In genomic region chr11:61815790-61816735, GRCh38 we compare ENCODE assay signal across 8 cellular contexts. TPM values are rescaled to one million over a fixed set of nuclear protein-coding genes. Genes with fewer than 3 reads are reported as not detected.
DNase-seq lines count a peak whose midpoint lies in the region; ATAC-seq and TF ChIP-seq lines count a peak whose summit lies in the region.

No MANE protein-coding gene starts in this region.

- ATAC-seq in GM21515 (IDR thresholded peaks at IDR 0.05; ENCODE audit: unreplicated experiment) (peak; percentile 26), SK-N-SH treated with all-trans-retinoic acid at 6 μM for 48 hours (peak; percentile 57), left ventricle myocardium superior (peak; percentile 53), HG03565 (IDR thresholded peaks at IDR 0.05; ENCODE audit: unreplicated experiment) (no peak)

- H3K27ac ChIP-seq in angular gyrus (ENCODE audit: low read depth, low read length) = peak overlapping the region; percentile 99

- peak overlapping the region; percentile 97 for H3K4me3 Mint-ChIP-seq in progenitor cell of endocrine pancreas (ENCODE audit: low read depth)

- H3K27me3 Mint-ChIP-seq in progenitor cell of endocrine pancreas = no peaks in the 10 kb centered on the region

- peaks cover 18% of the 10 kb centered on the region for H3K36me3 Mint-ChIP-seq in progenitor cell of endocrine pancreas (ENCODE audit: insufficient read depth)

- H3K27ac Mint-ChIP-seq in progenitor cell of endocrine pancreas = peak overlapping the region; percentile 98

- intact Hi-C loops in left ventricle myocardium superior (cut with micrococcal nuclease) = no loop called here

- peak; percentile 88 for DNase-seq in DMS79 (lab: John Stamatoyannopoulos, UW)
- peak; percentile 65 for DNase-seq in KG1 (lab: John Stamatoyannopoulos, UW)
- peak; percentile 79 for DNase-seq in left ventricle myocardium superior
- DNase-seq in progenitor cell of endocrine pancreas (ENCODE audit: low spot score, unreplicated experiment) = peak; percentile 62

- TF ChIP-seq CTCF in progenitor cell of endocrine pancreas (IDR thresholded peaks at IDR 0.05; ENCODE audit: unreplicated experiment) = no peak

- no peaks in the 10 kb centered on the region for H3K9me3 Mint-ChIP-seq in progenitor cell of endocrine pancreas (ENCODE audit: low read depth)

- H3K4me1 Mint-ChIP-seq in progenitor cell of endocrine pancreas (ENCODE audit: low read depth) = peaks cover 13% of the 10 kb centered on the region

TF ChIP-seq in SK-N-SH treated with all-trans-retinoic acid at 6 μM for 48 hours, 23 proteins besides CTCF, POLR2A, EP300 and RAD21:
- TF ChIP-seq BACH2 (CRISPR knock-in tag; IDR thresholded peaks at IDR 0.05; ENCODE audit: borderline replicate concordance) = no peak
- no peak for TF ChIP-seq RARB (CRISPR knock-in tag; IDR thresholded peaks at IDR 0.05)
- TF ChIP-seq CREB5 (CRISPR knock-in tag; IDR thresholded peaks at IDR 0.05; ENCODE audit: low read depth) = no peak
- TF ChIP-seq, protein P1, sequence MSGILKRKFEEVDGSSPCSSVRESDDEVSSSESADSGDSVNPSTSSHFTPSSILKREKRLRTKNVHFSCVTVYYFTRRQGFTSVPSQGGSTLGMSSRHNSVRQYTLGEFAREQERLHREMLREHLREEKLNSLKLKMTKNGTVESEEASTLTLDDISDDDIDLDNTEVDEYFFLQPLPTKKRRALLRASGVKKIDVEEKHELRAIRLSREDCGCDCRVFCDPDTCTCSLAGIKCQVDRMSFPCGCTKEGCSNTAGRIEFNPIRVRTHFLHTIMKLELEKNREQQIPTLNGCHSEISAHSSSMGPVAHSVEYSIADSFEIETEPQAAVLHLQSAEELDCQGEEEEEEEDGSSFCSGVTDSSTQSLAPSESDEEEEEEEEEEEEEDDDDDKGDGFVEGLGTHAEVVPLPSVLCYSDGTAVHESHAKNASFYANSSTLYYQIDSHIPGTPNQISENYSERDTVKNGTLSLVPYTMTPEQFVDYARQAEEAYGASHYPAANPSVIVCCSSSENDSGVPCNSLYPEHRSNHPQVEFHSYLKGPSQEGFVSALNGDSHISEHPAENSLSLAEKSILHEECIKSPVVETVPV (CRISPR knock-in tag; IDR thresholded peaks at IDR 0.05) = no peak
- TF ChIP-seq ZNF8 (CRISPR knock-in tag; IDR thresholded peaks at IDR 0.05) = no peak
- TF ChIP-seq ZNF70 (CRISPR knock-in tag; IDR thresholded peaks at IDR 0.05) = no peak
- no peak for TF ChIP-seq ISL1 (CRISPR knock-in tag; IDR thresholded peaks at IDR 0.05)
- TF ChIP-seq TOX (CRISPR knock-in tag; IDR thresholded peaks at IDR 0.05; ENCODE audit: borderline replicate concordance) = no peak
- no peak for TF ChIP-seq ZFP30 (CRISPR knock-in tag; IDR thresholded peaks at IDR 0.05)
- no peak for TF ChIP-seq GLIS3 (CRISPR knock-in tag; IDR thresholded peaks at IDR 0.05)
- no peak for TF ChIP-seq CSDC2 (CRISPR knock-in tag; IDR thresholded peaks at IDR 0.05)
- TF ChIP-seq SNAI2 (CRISPR knock-in tag; IDR thresholded peaks at IDR 0.05) = no peak
- TF ChIP-seq ESRRG (CRISPR knock-in tag; IDR thresholded peaks at IDR 0.05) = no peak
- TF ChIP-seq, protein P2, sequence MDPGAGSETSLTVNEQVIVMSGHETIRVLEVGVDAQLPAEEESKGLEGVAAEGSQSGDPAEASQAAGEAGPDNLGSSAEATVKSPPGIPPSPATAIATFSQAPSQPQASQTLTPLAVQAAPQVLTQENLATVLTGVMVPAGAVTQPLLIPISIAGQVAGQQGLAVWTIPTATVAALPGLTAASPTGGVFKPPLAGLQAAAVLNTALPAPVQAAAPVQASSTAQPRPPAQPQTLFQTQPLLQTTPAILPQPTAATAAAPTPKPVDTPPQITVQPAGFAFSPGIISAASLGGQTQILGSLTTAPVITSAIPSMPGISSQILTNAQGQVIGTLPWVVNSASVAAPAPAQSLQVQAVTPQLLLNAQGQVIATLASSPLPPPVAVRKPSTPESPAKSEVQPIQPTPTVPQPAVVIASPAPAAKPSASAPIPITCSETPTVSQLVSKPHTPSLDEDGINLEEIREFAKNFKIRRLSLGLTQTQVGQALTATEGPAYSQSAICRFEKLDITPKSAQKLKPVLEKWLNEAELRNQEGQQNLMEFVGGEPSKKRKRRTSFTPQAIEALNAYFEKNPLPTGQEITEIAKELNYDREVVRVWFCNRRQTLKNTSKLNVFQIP (CRISPR knock-in tag; IDR thresholded peaks at IDR 0.05; ENCODE audit: borderline replicate concordance, low read depth) = no peak
- TF ChIP-seq PPARA (CRISPR knock-in tag; IDR thresholded peaks at IDR 0.05; ENCODE audit: borderline replicate concordance) = no peak
- no peak for TF ChIP-seq TCF4 (CRISPR knock-in tag; IDR thresholded peaks at IDR 0.05; ENCODE audit: borderline replicate concordance)
- TF ChIP-seq, protein P3, sequence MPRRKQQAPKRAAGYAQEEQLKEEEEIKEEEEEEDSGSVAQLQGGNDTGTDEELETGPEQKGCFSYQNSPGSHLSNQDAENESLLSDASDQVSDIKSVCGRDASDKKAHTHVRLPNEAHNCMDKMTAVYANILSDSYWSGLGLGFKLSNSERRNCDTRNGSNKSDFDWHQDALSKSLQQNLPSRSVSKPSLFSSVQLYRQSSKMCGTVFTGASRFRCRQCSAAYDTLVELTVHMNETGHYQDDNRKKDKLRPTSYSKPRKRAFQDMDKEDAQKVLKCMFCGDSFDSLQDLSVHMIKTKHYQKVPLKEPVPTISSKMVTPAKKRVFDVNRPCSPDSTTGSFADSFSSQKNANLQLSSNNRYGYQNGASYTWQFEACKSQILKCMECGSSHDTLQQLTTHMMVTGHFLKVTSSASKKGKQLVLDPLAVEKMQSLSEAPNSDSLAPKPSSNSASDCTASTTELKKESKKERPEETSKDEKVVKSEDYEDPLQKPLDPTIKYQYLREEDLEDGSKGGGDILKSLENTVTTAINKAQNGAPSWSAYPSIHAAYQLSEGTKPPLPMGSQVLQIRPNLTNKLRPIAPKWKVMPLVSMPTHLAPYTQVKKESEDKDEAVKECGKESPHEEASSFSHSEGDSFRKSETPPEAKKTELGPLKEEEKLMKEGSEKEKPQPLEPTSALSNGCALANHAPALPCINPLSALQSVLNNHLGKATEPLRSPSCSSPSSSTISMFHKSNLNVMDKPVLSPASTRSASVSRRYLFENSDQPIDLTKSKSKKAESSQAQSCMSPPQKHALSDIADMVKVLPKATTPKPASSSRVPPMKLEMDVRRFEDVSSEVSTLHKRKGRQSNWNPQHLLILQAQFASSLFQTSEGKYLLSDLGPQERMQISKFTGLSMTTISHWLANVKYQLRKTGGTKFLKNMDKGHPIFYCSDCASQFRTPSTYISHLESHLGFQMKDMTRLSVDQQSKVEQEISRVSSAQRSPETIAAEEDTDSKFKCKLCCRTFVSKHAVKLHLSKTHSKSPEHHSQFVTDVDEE (CRISPR knock-in tag; IDR thresholded peaks at IDR 0.05) = no peak
- no peak for TF ChIP-seq ARNTL (CRISPR knock-in tag; IDR thresholded peaks at IDR 0.05; ENCODE audit: borderline replicate concordance, low read depth)
- no peak for TF ChIP-seq ZFP3 (CRISPR knock-in tag; IDR thresholded peaks at IDR 0.05)

RNA-seq across cellular contexts. Expression of gene FADS1, which starts 0.7 kb away (rescaled TPM):
- 26.3 TPM for total RNA-seq in left ventricle myocardium superior
- 114 and 121 TPM in 2 replicates for total RNA-seq in progenitor cell of endocrine pancreas

RNA-seq across cellular contexts. Expression of gene FADS2, which starts 12.0 kb away (rescaled TPM):
- total RNA-seq in left ventricle myocardium superior = 24.7 TPM
- 399 and 402 TPM in 2 replicates for total RNA-seq in progenitor cell of endocrine pancreas

RNA-seq across cellular contexts. Expression of gene FEN1, which starts 23.4 kb away (rescaled TPM):
- total RNA-seq in left ventricle myocardium superior (6.4 TPM), progenitor cell of endocrine pancreas (34.4 and 36.6 TPM in 2 replicates)

RNA-seq across cellular contexts. Expression of gene TMEM258, which starts 23.7 kb away (rescaled TPM):
- 130 TPM for total RNA-seq in left ventricle myocardium superior
- total RNA-seq in progenitor cell of endocrine pancreas = 175 and 185 TPM in 2 replicates

Comparison
In these comparisons a context has a peak if more than half of its experiments do, and no peak if none do; other contexts are left out.
1. RNA of gene FADS2, which starts 12.0 kb away (total RNA-seq): 399 to 402 TPM in progenitor cell of endocrine pancreas; 24.7 TPM in left ventricle myocardium superior (single experiment); every median in the first group is over 10 times any median in the second.
2. Peak in every context shown above with its lines, with median percentiles within 50 percentile points of each other: DNase-seq.